Comparison of ENCODE assay signal across 2 cellular contexts in the genomic region with DNA sequence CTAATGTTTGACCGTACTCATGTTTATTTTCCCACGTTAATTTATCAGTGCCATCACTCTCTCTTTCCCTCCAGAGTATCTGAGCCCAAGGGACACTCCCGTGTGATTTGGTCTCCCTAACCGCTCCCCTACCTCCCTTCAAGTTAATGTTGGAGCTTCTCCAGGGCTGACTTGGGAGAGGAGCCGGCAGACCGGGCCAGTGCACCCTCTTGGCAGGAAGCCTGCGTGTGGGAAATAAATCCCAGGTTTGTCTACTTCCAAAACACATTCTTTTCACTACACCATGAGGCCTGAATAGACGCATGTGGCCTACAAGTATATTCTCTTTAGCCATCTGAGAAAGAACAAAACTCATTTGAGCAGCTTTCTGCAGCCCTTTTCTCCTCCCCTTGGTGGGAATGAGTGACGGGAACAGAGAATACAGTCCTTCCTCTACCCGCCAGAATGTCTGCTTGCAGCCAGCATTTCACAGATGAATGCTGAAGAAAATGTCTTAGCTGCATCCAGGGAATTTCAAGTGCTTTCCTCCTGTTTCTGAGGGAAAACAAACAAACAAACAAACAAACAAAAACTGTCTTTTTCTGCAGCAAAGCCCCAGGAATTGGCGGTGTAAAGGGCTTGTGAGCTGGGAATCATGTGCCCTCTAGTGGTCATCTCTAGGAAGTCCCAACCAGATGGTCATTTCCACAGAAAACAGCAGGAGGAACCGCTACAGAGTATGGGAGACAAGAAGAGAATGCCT.
A peak's percentile ranks its signal among the peaks of the same experiment; 100 is the strongest.
TF ChIP-seq lines count a peak whose summit lies in the region.

No MANE protein-coding gene starts in this region.

TF ChIP-seq in HCT116, 20 proteins besides CTCF, POLR2A, EP300 and RAD21:
- TF ChIP-seq YY1 (IDR thresholded peaks at IDR 0.05; ENCODE audit: extremely low read depth, insufficient replicate concordance, low read depth, low read length) (peak; percentile 36), POLR2AphosphoS5 (IDR thresholded peaks at IDR 0.05; ENCODE audit: low read depth, low read length) (no peak), SP1 (IDR thresholded peaks at IDR 0.05; ENCODE audit: low read depth) (no peak)

TF ChIP-seq in SK-N-SH, 30 proteins besides CTCF, POLR2A, EP300 and RAD21:
- TF ChIP-seq RFX5 (IDR thresholded peaks at IDR 0.05; ENCODE audit: low read length) (no peak), FOSL2 (IDR thresholded peaks at IDR 0.05; ENCODE audit: borderline replicate concordance, low read depth) (no peak), NRF1 (IDR thresholded peaks at IDR 0.05; ENCODE audit: low read depth, low read length) (0 out of 2 replicates have a peak, but pooled peaks have one; percentile 7), MEF2A (IDR thresholded peaks at IDR 0.05; ENCODE audit: borderline replicate concordance, low read depth) (no peak), SMC3 (IDR thresholded peaks at IDR 0.05; ENCODE audit: low read depth, low read length) (peak; percentile 82), GATA2 (CRISPR knock-in tag; IDR thresholded peaks at IDR 0.05) (no peak)
